ENCODE assay signal across 8 cellular contexts in the genomic region with DNA sequence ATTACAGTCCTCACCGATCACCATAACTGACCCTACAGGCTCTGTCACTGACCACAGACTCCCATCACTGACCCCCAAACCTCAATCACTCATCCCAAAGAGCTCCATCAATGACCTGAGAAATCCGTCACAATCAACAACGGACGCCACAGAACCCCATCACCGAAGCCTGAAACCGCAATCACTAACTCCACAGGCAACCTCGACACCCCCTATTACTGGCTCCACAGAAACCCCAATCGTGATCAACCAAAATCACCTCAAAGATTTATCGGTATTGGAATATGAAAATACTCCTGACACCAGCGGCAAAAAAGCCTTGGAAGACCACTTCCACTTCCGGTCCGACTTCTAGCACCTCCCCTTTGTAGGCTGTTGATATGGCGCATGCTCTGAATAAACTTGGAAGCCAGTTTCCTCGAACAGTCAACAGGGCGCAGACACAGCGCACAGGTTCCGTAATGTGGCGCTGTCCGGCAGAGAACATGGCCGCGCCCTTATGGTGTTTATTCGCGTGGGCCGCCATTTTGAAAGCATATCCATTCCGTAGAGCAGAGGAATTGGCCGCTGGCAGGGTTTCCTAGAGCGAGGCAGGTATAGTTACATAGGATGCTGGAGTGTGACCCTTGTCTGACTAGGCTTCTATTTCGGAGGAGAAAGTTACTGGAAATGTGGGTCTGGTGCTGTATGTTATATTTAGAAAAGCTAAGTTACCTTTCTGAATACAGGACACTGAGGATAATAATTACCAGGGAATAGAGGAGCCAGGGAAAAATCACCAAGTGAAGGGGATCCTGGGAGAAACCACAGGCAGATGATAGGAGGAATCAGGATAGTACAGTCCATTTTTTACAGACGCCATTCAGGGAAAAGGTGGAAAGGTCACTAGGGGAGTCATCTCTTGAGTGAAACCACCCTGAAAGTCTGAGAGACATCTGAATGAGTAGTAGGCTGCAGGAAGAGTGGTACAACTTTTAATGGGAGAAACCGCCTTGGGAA. TPM values are rescaled to one million over a fixed set of nuclear protein-coding genes. Genes with fewer than 3 reads are reported as not detected.
A peak's percentile ranks its signal among the peaks of the same experiment; 100 is the strongest.
DNase-seq lines count a peak whose midpoint lies in the region; ATAC-seq and TF ChIP-seq lines count a peak whose summit lies in the region.

TSS of gene ZNF585A (minus strand) at position 328 of the 999 bp plus-strand sequence. CDS start 2,785 bp downstream, outside the sequence.

- no peaks in the 10 kb centered on the region for H3K27me3 Mint-ChIP-seq in activated T-helper 2 cell treated with anti-CD3 and anti-CD28 coated beads, Interferon-gamma antibody, Interleukin-2, Interleukin-4, amounts not matched to agents 10 μg/mL and 5 μg/mL and 100 μg/mL, durations not matched to agents 14 hours and 24 hours and 36 hours (ENCODE audit: low read depth)
- H3K27me3 Mint-ChIP-seq in naive thymus-derived CD4-positive, alpha-beta T cell = no peaks in the 10 kb centered on the region

- no peak within 1 kb of the TSS for H3K27ac Mint-ChIP-seq in activated T-helper 2 cell treated with anti-CD3 and anti-CD28 coated beads, Interferon-gamma antibody, Interleukin-2, Interleukin-4, amounts not matched to agents 10 μg/mL and 5 μg/mL and 100 μg/mL, durations not matched to agents 14 hours and 24 hours and 36 hours
- no peak within 1 kb of the TSS for H3K27ac Mint-ChIP-seq in naive thymus-derived CD4-positive, alpha-beta T cell
- H3K27ac Mint-ChIP-seq in stimulated activated effector memory CD8-positive, alpha-beta T cell treated with anti-CD3 and anti-CD28 coated beads, Interleukin-12 subunit alpha, Interleukin-12 subunit beta, amount 100 ng/mL, for 72 hours = no peak within 1 kb of the TSS

- H3K27ac ChIP-seq in DOHH2 (ENCODE audit: low read depth, low read length) (no peak within 1 kb of the TSS), KOPT-K1 (ENCODE audit: low read depth, low read length, poor library complexity, severe bottlenecking) (peak within 1 kb of the TSS; percentile 79), Panc1 (ENCODE audit: low read length) (peak within 1 kb of the TSS; percentile 97)
- peak within 1 kb of the TSS; percentile 84 for H3K27ac ChIP-seq in naive thymus-derived CD4-positive, alpha-beta T cell (ENCODE audit: low read depth, low read length)

- H3F3A ChIP-seq in DOHH2 (ENCODE audit: control insufficient read depth, insufficient read depth) = no peaks in the 10 kb centered on the region

- no peaks in the 10 kb centered on the region for H3K4me1 Mint-ChIP-seq in activated T-helper 2 cell treated with anti-CD3 and anti-CD28 coated beads, Interferon-gamma antibody, Interleukin-2, Interleukin-4, amounts not matched to agents 10 μg/mL and 5 μg/mL and 100 μg/mL, durations not matched to agents 14 hours and 24 hours and 36 hours (ENCODE audit: low read depth)
- H3K4me1 Mint-ChIP-seq in naive thymus-derived CD4-positive, alpha-beta T cell = peaks cover 0 to 16% (median 4%) of the 10 kb centered on the region in 7 donors
- H3K4me1 Mint-ChIP-seq in stimulated activated effector memory CD8-positive, alpha-beta T cell treated with anti-CD3 and anti-CD28 coated beads, Interleukin-12 subunit alpha, Interleukin-12 subunit beta, amount 100 ng/mL, for 72 hours = no peaks in the 10 kb centered on the region

- H3K4me1 ChIP-seq in DOHH2 (ENCODE audit: control insufficient read depth, low read length) (peaks cover 5% of the 10 kb centered on the region), Panc1 (ENCODE audit: control insufficient read depth, insufficient read depth, low read length) (no peaks in the 10 kb centered on the region)
- no peaks in the 10 kb centered on the region for H3K4me1 ChIP-seq in naive thymus-derived CD4-positive, alpha-beta T cell (ENCODE audit: control insufficient read depth in 2 of 2, insufficient read depth in 2 of 2, low read length in 2 of 2)

- peak within 1 kb of the TSS; percentile 76 for H3K4me2 ChIP-seq in DOHH2 (ENCODE audit: low read length)

- peaks cover 25% of the 10 kb centered on the region for H3K36me3 Mint-ChIP-seq in activated T-helper 2 cell treated with anti-CD3 and anti-CD28 coated beads, Interferon-gamma antibody, Interleukin-2, Interleukin-4, amounts not matched to agents 10 μg/mL and 5 μg/mL and 100 μg/mL, durations not matched to agents 14 hours and 24 hours and 36 hours (ENCODE audit: low read depth)
- peaks cover 15 to 40% (median 37%) of the 10 kb centered on the region in 5 donors for H3K36me3 Mint-ChIP-seq in naive thymus-derived CD4-positive, alpha-beta T cell
- peaks cover 23% of the 10 kb centered on the region for H3K36me3 Mint-ChIP-seq in stimulated activated effector memory CD8-positive, alpha-beta T cell treated with anti-CD3 and anti-CD28 coated beads, Interleukin-12 subunit alpha, Interleukin-12 subunit beta, amount 100 ng/mL, for 72 hours

- H3K9me2 ChIP-seq in DOHH2 (replicated peaks; ENCODE audit: control insufficient read depth, low read length) = no peaks in the 10 kb centered on the region

- H3K36me3 ChIP-seq in DOHH2 (ENCODE audit: control insufficient read depth, low read length) (peaks cover 7% of the 10 kb centered on the region; the same call in 1 of the 2 replicates), KOPT-K1 (ENCODE audit: insufficient read depth, low read length) (peaks cover 28% of the 10 kb centered on the region), Panc1 (ENCODE audit: control insufficient read depth, insufficient read depth, low read length) (peaks cover 4% of the 10 kb centered on the region; the same call in 1 of the 2 replicates)
- peaks cover 11 to 30% (median 15%) of the 10 kb centered on the region in 3 experiments for H3K36me3 ChIP-seq in naive thymus-derived CD4-positive, alpha-beta T cell (ENCODE audit: control insufficient read depth in 2 of 3, insufficient read depth in 3 of 3, low read length in 3 of 3)

- H3K79me2 ChIP-seq in DOHH2 (ENCODE audit: control insufficient read depth, low read length) = no peaks in the 10 kb centered on the region

- intact Hi-C loops in Panc1 (cut with micrococcal nuclease; ENCODE audit: unreplicated experiment) = no loop called here
- intact Hi-C loops in activated T-helper 2 cell treated with anti-CD3 and anti-CD28 coated beads, Interferon-gamma antibody, Interleukin-2, Interleukin-4, amounts not matched to agents 10 μg/mL and 5 μg/mL and 100 μg/mL, durations not matched to agents 14 hours and 24 hours and 36 hours (cut with micrococcal nuclease) = loop anchor here (1.0 to 5.0 kb wide), 5 partner anchors 46 to 297 kb away; partner anchors contain the start of genes ZNF383, ZNF420, ZNF527 and ZNF568
- intact Hi-C loops in naive thymus-derived CD4-positive, alpha-beta T cell (cut with micrococcal nuclease) = loop anchor here (1.0 to 5.0 kb wide), 26 partner anchors 38 to 1202 kb away; partner anchors contain the start of genes ZNF345 (in 2 of the 2), ZNF420 (in 2 of the 2), ZNF568 (in 2 of the 2) and ZNF585B (in 2 of the 2)

- ATAC-seq in GM21786 (IDR thresholded peaks at IDR 0.05; ENCODE audit: unreplicated experiment) (peak; percentile 96), Panc1 (peak; percentile 100)
- peak; percentile 100 for ATAC-seq in naive thymus-derived CD4-positive, alpha-beta T cell
- peak; percentile 100 for ATAC-seq in stimulated activated effector memory CD8-positive, alpha-beta T cell treated with anti-CD3 and anti-CD28 coated beads, Interleukin-12 subunit alpha, Interleukin-12 subunit beta, amount 100 ng/mL, for 72 hours

- in situ Hi-C loops in Panc1 (cut with HindIII; ENCODE audit: low pct_unique_long_range_greater_than_20kb, low sequenced_read_pairs) = no loop called here

- H3K4me3 ChIP-seq in DOHH2 (ENCODE audit: low read length) = peak within 1 kb of the TSS; percentile 77
- peak within 1 kb of the TSS; percentile 84 to 87 for H3K4me3 ChIP-seq in Panc1 (ENCODE audit: low read depth in 2 of 2, low read length in 2 of 2)
- H3K4me3 ChIP-seq in naive thymus-derived CD4-positive, alpha-beta T cell (ENCODE audit: low read length) = peak within 1 kb of the TSS; percentile 90

- H3K9me3 ChIP-seq in DOHH2 (ENCODE audit: control insufficient read depth, insufficient read depth, low read length) = peaks cover 18% of the 10 kb centered on the region; the same call in 1 of the 2 replicates
- H3K9me3 ChIP-seq in KOPT-K1 (ENCODE audit: insufficient read depth, low read length, poor library complexity, severe bottlenecking) = peaks cover 32% of the 10 kb centered on the region
- H3K9me3 ChIP-seq in Panc1 (ENCODE audit: control insufficient read depth, insufficient read depth, low read depth, low read length) = peaks cover 46% of the 10 kb centered on the region
- peaks cover 0 to 19% (median 0%) of the 10 kb centered on the region in 3 experiments for H3K9me3 ChIP-seq in naive thymus-derived CD4-positive, alpha-beta T cell (ENCODE audit: control insufficient read depth in 2 of 3, low read length in 3 of 3)

- POLR2A ChIA-PET in Panc1 (lab: Charles Lee) = no interaction called here
- POLR2A ChIA-PET in naive thymus-derived CD4-positive, alpha-beta T cell (lab: Charles Lee) = interaction anchor here (0.5 to 1.5 kb wide), 6 partner anchors 35 to 335 kb away, joined by 3 to 5 read pairs (median 4); partner anchors contain the start of gene ZNF790

- peaks cover 54% of the 10 kb centered on the region for H3K9me3 Mint-ChIP-seq in activated T-helper 2 cell treated with anti-CD3 and anti-CD28 coated beads, Interferon-gamma antibody, Interleukin-2, Interleukin-4, amounts not matched to agents 10 μg/mL and 5 μg/mL and 100 μg/mL, durations not matched to agents 14 hours and 24 hours and 36 hours
- peaks cover 6 to 63% (median 33%) of the 10 kb centered on the region in 11 donors for H3K9me3 Mint-ChIP-seq in naive thymus-derived CD4-positive, alpha-beta T cell
- peaks cover 17% of the 10 kb centered on the region for H3K9me3 Mint-ChIP-seq in stimulated activated effector memory CD8-positive, alpha-beta T cell treated with anti-CD3 and anti-CD28 coated beads, Interleukin-12 subunit alpha, Interleukin-12 subunit beta, amount 100 ng/mL, for 72 hours

- peak; percentile 94 for DNase-seq in Panc1 (ENCODE audit: low read depth, low spot score)
- peak; percentile 82 for DNase-seq in activated T-helper 2 cell treated with anti-CD3 and anti-CD28 coated beads, Interferon-gamma antibody, Interleukin-2, Interleukin-4, amounts not matched to agents 10 μg/mL and 5 μg/mL and 100 μg/mL, durations not matched to agents 14 hours and 24 hours and 36 hours (ENCODE audit: low spot score)
- DNase-seq in fibroblast of peridontal ligament (ENCODE audit: extremely low read depth) = peak; percentile 97
- DNase-seq in naive thymus-derived CD4-positive, alpha-beta T cell = peak; percentile 68 to 92 (median 88)
- DNase-seq in stimulated activated effector memory CD8-positive, alpha-beta T cell treated with anti-CD3 and anti-CD28 coated beads, Interleukin-12 subunit alpha, Interleukin-12 subunit beta, amount 100 ng/mL, for 72 hours (ENCODE audit: low spot score in 2 of 2) = peak; percentile 71 to 91

- H3K4me3 Mint-ChIP-seq in activated T-helper 2 cell treated with anti-CD3 and anti-CD28 coated beads, Interferon-gamma antibody, Interleukin-2, Interleukin-4, amounts not matched to agents 10 μg/mL and 5 μg/mL and 100 μg/mL, durations not matched to agents 14 hours and 24 hours and 36 hours (ENCODE audit: low read depth) = no peak within 1 kb of the TSS
- H3K4me3 Mint-ChIP-seq in naive thymus-derived CD4-positive, alpha-beta T cell = peak within 1 kb of the TSS in 3 of 10 donors; percentile 36 to 73 (median 39)
- no peak within 1 kb of the TSS for H3K4me3 Mint-ChIP-seq in stimulated activated effector memory CD8-positive, alpha-beta T cell treated with anti-CD3 and anti-CD28 coated beads, Interleukin-12 subunit alpha, Interleukin-12 subunit beta, amount 100 ng/mL, for 72 hours

- H4K20me1 ChIP-seq in DOHH2 (ENCODE audit: control insufficient read depth, insufficient read depth, low read depth, low read length) = no peaks in the 10 kb centered on the region

- CTCF ChIA-PET in Panc1 (lab: Charles Lee) = no interaction called here
- CTCF ChIA-PET in naive thymus-derived CD4-positive, alpha-beta T cell (lab: Charles Lee) = no interaction called here

- BruUV-seq in Panc1 (replicated peaks; lab: Mats Ljungman, UMichigan) = no TSS peak

- TF ChIP-seq CTCF in DOHH2 (IDR thresholded peaks at IDR 0.05; ENCODE audit: low read depth, low read length, poor library complexity, severe bottlenecking) = peak; percentile 12
- no peak for TF ChIP-seq CTCF in Panc1 (IDR thresholded peaks at IDR 0.05)

- H3K27me3 ChIP-seq in DOHH2 (ENCODE audit: control insufficient read depth, low read length) (no peaks in the 10 kb centered on the region), Panc1 (ENCODE audit: control insufficient read depth, insufficient read depth, low read length) (no peaks in the 10 kb centered on the region)
- H3K27me3 ChIP-seq in naive thymus-derived CD4-positive, alpha-beta T cell (ENCODE audit: control insufficient read depth in 2 of 2, insufficient read depth in 2 of 2, low read length in 2 of 2) = no peaks in the 10 kb centered on the region

RNA-seq across cellular contexts. Expression of gene ZNF585A, which starts in this region (rescaled TPM):
- 23.4 TPM for total RNA-seq in Panc1 (2021; ENCODE audit: unreplicated experiment)
- polyA plus RNA-seq in Panc1 (2012; ENCODE audit: insufficient read length) = 6.9 TPM
- 4.1 and 4.2 TPM in 2 replicates for total RNA-seq in activated T-helper 2 cell treated with anti-CD3 and anti-CD28 coated beads, Interferon-gamma antibody, Interleukin-2, Interleukin-4, amounts not matched to agents 10 μg/mL and 5 μg/mL and 100 μg/mL, durations not matched to agents 14 hours and 24 hours and 36 hours
- 10 to 100 TPM in 2 of 5 experiments, 1 to 10 TPM in 3; 3.5 to 24.3 (median 7.2) TPM for total RNA-seq in naive thymus-derived CD4-positive, alpha-beta T cell
- 10 to 100 TPM; 35.8 to 56.8 TPM for polyA plus RNA-seq in naive thymus-derived CD4-positive, alpha-beta T cell
